Comparison of ENCODE assay signal across 10 cellular contexts in genomic region chr7:27193335-27194001, GRCh38. TPM values are rescaled to one million over a fixed set of nuclear protein-coding genes. Genes with fewer than 3 reads are reported as not detected.
DNase-seq lines count a peak whose midpoint lies in the region; ATAC-seq and TF ChIP-seq lines count a peak whose summit lies in the region.
"Had no signal": no experiment of that assay in that cellular context is flagged by ENCODE, and none has a peak within 500 bp of the region (broad histone marks: within the 10 kb centered on the region; RNA-seq: fewer than 3 reads in every experiment).

No MANE protein-coding gene starts in this region.

- H3K27ac Mint-ChIP-seq in CD4-positive, alpha-beta memory T cell: peak overlapping the region in 2 of 7 donors; percentile 9 to 62
- H3K27ac Mint-ChIP-seq: effector memory CD8-positive, alpha-beta T cell had no signal

- no peak for DNase-seq in CD4-positive, alpha-beta memory T cell
- DNase-seq in MM.1S: no peak
- DNase-seq in fibroblast of villous mesenchyme (ENCODE audit: low read depth): peak; percentile 80
- peak; percentile 69 for DNase-seq in retina
- DNase-seq in stimulated activated CD4-positive, alpha-beta T cell treated with anti-CD3 and anti-CD28 coated beads, Interleukin-1b, Interleukin-23, amount 100 ng/mL, for 48 hours: no peak
- no peak for DNase-seq in DMS79 (lab: John Stamatoyannopoulos, UW)
- no peak for DNase-seq in NCI-H2029 treated with DMSO at 0.1 percent for 48 hours (lab: John Stamatoyannopoulos, UW)
- DNase-seq: DND-41; effector memory CD8-positive, alpha-beta T cell had no signal

- H3K36me3 Mint-ChIP-seq in CD4-positive, alpha-beta memory T cell: no peaks in the 10 kb centered on the region

- H3K9me2 ChIP-seq in MM.1S (replicated peaks; ENCODE audit: insufficient read depth, low read length): no peaks in the 10 kb centered on the region

- no peak overlapping the region for H3K27ac ChIP-seq in CD4-positive, alpha-beta memory T cell (ENCODE audit: low read depth, low read length)
- H3K27ac ChIP-seq in MM.1S (ENCODE audit: low read length): no peak overlapping the region

- H3F3A ChIP-seq in MM.1S (ENCODE audit: insufficient read depth, low read length): no peaks in the 10 kb centered on the region

- H3K4me1 ChIP-seq in CD4-positive, alpha-beta memory T cell (ENCODE audit: insufficient read depth, low read length): peaks cover 40% of the 10 kb centered on the region
- no peaks in the 10 kb centered on the region for H3K4me1 ChIP-seq in MM.1S (ENCODE audit: low read length)

- H3K27me3 Mint-ChIP-seq in CD4-positive, alpha-beta memory T cell: peaks cover 69 to 78% of the 10 kb centered on the region in 2 donors

- H3K9me3 Mint-ChIP-seq in CD4-positive, alpha-beta memory T cell: peaks cover 0 to 7% (median 2%) of the 10 kb centered on the region in 8 donors
- H3K9me3 Mint-ChIP-seq: effector memory CD8-positive, alpha-beta T cell had no signal

- H3K79me2 ChIP-seq in MM.1S (ENCODE audit: low read length): no peaks in the 10 kb centered on the region

- H3K9me3 ChIP-seq in CD4-positive, alpha-beta memory T cell (ENCODE audit: control insufficient read depth in 1 of 2, low read length in 2 of 2): no peaks in the 10 kb centered on the region
- H3K9me3 ChIP-seq in MM.1S (replicated peaks; ENCODE audit: insufficient read depth, low read length): no peaks in the 10 kb centered on the region

- H3K9ac ChIP-seq in MM.1S (ENCODE audit: low read length): no peak overlapping the region

- peaks cover 86% of the 10 kb centered on the region for H3K27me3 ChIP-seq in CD4-positive, alpha-beta memory T cell (ENCODE audit: insufficient read depth, low read length)
- peaks cover 94% of the 10 kb centered on the region for H3K27me3 ChIP-seq in MM.1S (replicated peaks; ENCODE audit: insufficient read depth, low read length)

- H3K36me3 ChIP-seq in CD4-positive, alpha-beta memory T cell (ENCODE audit: insufficient read depth, low read length): no peaks in the 10 kb centered on the region
- H3K36me3 ChIP-seq in MM.1S (replicated peaks; ENCODE audit: insufficient read depth, low read length): no peaks in the 10 kb centered on the region

- peak overlapping the region; percentile 79 for H3K4me2 ChIP-seq in MM.1S (ENCODE audit: low read depth, low read length)

- no peak for TF ChIP-seq CTCF in MM.1S (IDR thresholded peaks at IDR 0.05; ENCODE audit: low read length)
- TF ChIP-seq CTCF in fibroblast of villous mesenchyme (IDR thresholded peaks at IDR 0.05; ENCODE audit: insufficient read depth, low read depth, low read length): no peak

- H2AFZ ChIP-seq in MM.1S (ENCODE audit: low read length): no peak overlapping the region

- H3K4me3 Mint-ChIP-seq in CD4-positive, alpha-beta memory T cell: peak overlapping the region in 6 of 8 donors; percentile 38 to 61 (median 50)

- POLR2A ChIA-PET in CD4-positive, alpha-beta memory T cell (lab: Charles Lee; ENCODE audit: partially characterized antibody): interaction anchor here (0.7 to 1.3 kb wide), 2 partner anchors 26 to 43 kb away, joined by 3 to 4 read pairs; no protein-coding TSS in a partner anchor

- H3K4me1 Mint-ChIP-seq in CD4-positive, alpha-beta memory T cell: peaks cover 16 to 57% (median 27%) of the 10 kb centered on the region in 4 donors

- ATAC-seq in HG03175 (IDR thresholded peaks at IDR 0.05; ENCODE audit: unreplicated experiment): no peak

- H3K4me3 ChIP-seq in CD4-positive, alpha-beta memory T cell (ENCODE audit: low read length in 2 of 2): no peak overlapping the region
- H3K4me3 ChIP-seq in MM.1S (ENCODE audit: low read length) (peak overlapping the region; percentile 42), fibroblast of villous mesenchyme (ENCODE audit: low read depth, low read length) (peak overlapping the region; percentile 86)

- intact Hi-C loops in CD4-positive, alpha-beta memory T cell (cut with micrococcal nuclease): loop anchor here (10.0 kb wide), 1 partner anchor 981 kb away; no protein-coding TSS in a partner anchor

- 0 out of 2 replicates have a peak, but pooled peaks cover 3% of the 10 kb centered on the region for H4K20me1 ChIP-seq in MM.1S (ENCODE audit: insufficient read depth, low read length)

- CTCF ChIA-PET in CD4-positive, alpha-beta memory T cell (lab: Charles Lee; ENCODE audit: partially characterized antibody): interaction anchor here (1.3 to 3.3 kb wide), 2 partner anchors 15 to 829 kb away, joined by 3 to 39 read pairs; no protein-coding TSS in a partner anchor

RNA-seq across cellular contexts. Expression of gene HOXA13, which starts 6.4 kb away (rescaled TPM):
- total RNA-seq in CD4-positive, alpha-beta memory T cell: not detected
- polyA plus RNA-seq in CD4-positive, alpha-beta memory T cell: not detected
- 1.3 and 2.6 TPM in 2 replicates for total RNA-seq in fibroblast of villous mesenchyme

RNA-seq across cellular contexts. Expression of gene HOXA11, which starts 8.4 kb away (rescaled TPM):
- not detected for total RNA-seq in CD4-positive, alpha-beta memory T cell
- polyA plus RNA-seq in CD4-positive, alpha-beta memory T cell: not detected
- total RNA-seq in fibroblast of villous mesenchyme: 41.9 and 47.1 TPM in 2 replicates

RNA-seq across cellular contexts. Expression of gene HOXA10, which starts 19.3 kb away (rescaled TPM):
- not detected for total RNA-seq in CD4-positive, alpha-beta memory T cell
- not detected for polyA plus RNA-seq in CD4-positive, alpha-beta memory T cell
- total RNA-seq in fibroblast of villous mesenchyme: 39.0 and 47.1 TPM in 2 replicates

RNA-seq across cellular contexts. Expression of gene HOXA9, which starts 28.1 kb away (rescaled TPM):
- not detected for total RNA-seq in CD4-positive, alpha-beta memory T cell
- polyA plus RNA-seq in CD4-positive, alpha-beta memory T cell: not detected
- total RNA-seq in fibroblast of villous mesenchyme: 17.1 and 20.3 TPM in 2 replicates

RNA-seq across cellular contexts. Expression of gene HOXA7, which starts 37.0 kb away (rescaled TPM):
- total RNA-seq in CD4-positive, alpha-beta memory T cell: not detected
- not detected for polyA plus RNA-seq in CD4-positive, alpha-beta memory T cell
- 2.2 and 2.3 TPM in 2 replicates for total RNA-seq in fibroblast of villous mesenchyme

Comparison
In these comparisons a context has a peak if more than half of its experiments do, and no peak if none do; other contexts are left out.
1. DNase-seq: peak in fibroblast of villous mesenchyme (single experiment) and retina (single experiment); none in CD4-positive, alpha-beta memory T cell (0 of 5), MM.1S (single experiment), stimulated activated CD4-positive, alpha-beta T cell treated with anti-CD3 and anti-CD28 coated beads, Interleukin-1b, Interleukin-23, amount 100 ng/mL, for 48 hours (single experiment), DMS79 (single experiment) and NCI-H2029 treated with DMSO at 0.1 percent for 48 hours (single experiment).
2. H3K4me3 ChIP-seq: peak in MM.1S (single experiment) and fibroblast of villous mesenchyme (single experiment); none in CD4-positive, alpha-beta memory T cell (0 of 2).
3. RNA of gene HOXA11, which starts 8.4 kb away (total RNA-seq): 41.9 to 47.1 TPM in fibroblast of villous mesenchyme; not detected in CD4-positive, alpha-beta memory T cell; every median in the first group is over 10 times any median in the second.
4. RNA of gene HOXA10, which starts 19.3 kb away (total RNA-seq): 39.0 to 47.1 TPM in fibroblast of villous mesenchyme; not detected in CD4-positive, alpha-beta memory T cell; every median in the first group is over 10 times any median in the second.